ENCODE assay signal across 10 cellular contexts in genomic region chr9:77897292-77897691, GRCh38.
DNase-seq lines count a peak whose midpoint lies in the region; ATAC-seq and TF ChIP-seq lines count a peak whose summit lies in the region.
"Had no signal": no experiment of that assay in that cellular context is flagged by ENCODE, and none has a peak within 500 bp of the region (broad histone marks: within the 10 kb centered on the region; RNA-seq: fewer than 3 reads in every experiment).

No MANE protein-coding gene starts in this region.

- TF ChIP-seq CTCF in Loucy (conservative IDR thresholded peaks at IDR 0.05; ENCODE audit: low read length) (peak; percentile 68), astrocyte of the cerebellum (IDR thresholded peaks at IDR 0.05; ENCODE audit: low read depth, low read length, missing control alignments) (peak; percentile 25), left lung (IDR thresholded peaks at IDR 0.05) (peak in 1 of 2 donors; percentile 16), mucosa of descending colon (IDR thresholded peaks at IDR 0.05) (no peak), Caco-2 (IDR thresholded peaks at IDR 0.05; ENCODE audit: insufficient read depth in 1 of 2, low read depth in 1 of 2, low read length in 1 of 2, severe bottlenecking in 1 of 2, unreplicated experiment in 1 of 2) (no peak)

- H3K36me3 ChIP-seq in Loucy (ENCODE audit: insufficient read depth, low read length): peaks cover 13% of the 10 kb centered on the region
- H3K36me3 ChIP-seq in left lung: no peaks in the 10 kb centered on the region
- H3K36me3 ChIP-seq in mucosa of descending colon (ENCODE audit: low read depth): no peaks in the 10 kb centered on the region
- H3K36me3 ChIP-seq in Caco-2 (ENCODE audit: control insufficient read depth, insufficient read depth, low read length): no peaks in the 10 kb centered on the region

- H3K27me3 ChIP-seq in Loucy (ENCODE audit: insufficient read depth, low read length, poor library complexity, severe bottlenecking): no peaks in the 10 kb centered on the region
- H3K27me3 ChIP-seq in left lung: no peaks in the 10 kb centered on the region
- H3K27me3 ChIP-seq in Caco-2 (replicated peaks; ENCODE audit: control insufficient read depth, insufficient read depth, low read length): no peaks in the 10 kb centered on the region

- POLR2A ChIA-PET in Caco-2 (lab: Charles Lee): no interaction called here

- intact Hi-C loops in left lung (cut with DNase I) (no loop called here), mucosa of descending colon (cut with DNase I, micrococcal nuclease) (no loop called here), Caco-2 (cut with micrococcal nuclease; ENCODE audit: unreplicated experiment) (no loop called here)

- ATAC-seq in left lung (peak; percentile 51), mucosa of descending colon (no peak), GM19467 (IDR thresholded peaks at IDR 0.05; ENCODE audit: unreplicated experiment) (no peak), HG02852 (IDR thresholded peaks at IDR 0.05; ENCODE audit: unreplicated experiment) (no peak)

- H3F3A ChIP-seq in Loucy (ENCODE audit: low read depth): 0 out of 2 replicates have a peak, but pooled peaks cover 8% of the 10 kb centered on the region

- no peaks in the 10 kb centered on the region for H3K9me2 ChIP-seq in Loucy (replicated peaks; ENCODE audit: low read depth, low read length)

- no peak overlapping the region for H3K4me3 ChIP-seq in Loucy (ENCODE audit: low read length, poor library complexity, severe bottlenecking)
- H3K4me3 ChIP-seq in astrocyte of the cerebellum (ENCODE audit: low read depth, low read length): no peak overlapping the region
- H3K4me3 ChIP-seq in left lung: no peak overlapping the region
- no peak overlapping the region for H3K4me3 ChIP-seq in mucosa of descending colon
- no peak overlapping the region for H3K4me3 ChIP-seq in Caco-2 (ENCODE audit: low read depth, low read length)
- H3K4me3 ChIP-seq: skin epidermis had no signal

- H3K9me3 Mint-ChIP-seq in Caco-2 (ENCODE audit: unreplicated experiment): no peaks in the 10 kb centered on the region

- no TSS peak for BruUV-seq in Caco-2 (replicated peaks; lab: Mats Ljungman, UMichigan)

- peak overlapping the region; percentile 37 for H3K4me2 ChIP-seq in Loucy (ENCODE audit: low read depth, low read length, poor library complexity, severe bottlenecking)

- peaks cover 2% of the 10 kb centered on the region for H3K4me1 Mint-ChIP-seq in Caco-2 (ENCODE audit: low read depth, unreplicated experiment)

- H3K9ac ChIP-seq in Loucy (ENCODE audit: low read depth, low read length, poor library complexity, severe bottlenecking): peak overlapping the region; percentile 51

- H3K4me3 Mint-ChIP-seq in Caco-2 (ENCODE audit: unreplicated experiment): no peak overlapping the region

- no peak overlapping the region for H3K27ac Mint-ChIP-seq in Caco-2 (ENCODE audit: unreplicated experiment)

- no peak overlapping the region for H2AFZ ChIP-seq in Loucy (ENCODE audit: low read length)

- in situ Hi-C loops in astrocyte of the cerebellum (cut with HindIII; ENCODE audit: low sequenced_read_pairs): no loop called here

- H3K36me3 Mint-ChIP-seq in Caco-2 (ENCODE audit: insufficient read depth, unreplicated experiment): no peaks in the 10 kb centered on the region

- CTCF ChIA-PET in Caco-2 (lab: Charles Lee): no interaction called here

- H3K9me3 ChIP-seq in Loucy (ENCODE audit: insufficient read depth, low read depth, low read length) (no peaks in the 10 kb centered on the region), left lung (no peaks in the 10 kb centered on the region), mucosa of descending colon (no peaks in the 10 kb centered on the region), Caco-2 (no peaks in the 10 kb centered on the region)

- H3K4me1 ChIP-seq in Loucy (ENCODE audit: insufficient read depth, low read length, poor library complexity, severe bottlenecking) (peaks cover 72% of the 10 kb centered on the region), left lung (peaks cover 0 to 18% of the 10 kb centered on the region in 2 donors), mucosa of descending colon (ENCODE audit: low read depth) (no peaks in the 10 kb centered on the region), Caco-2 (no peaks in the 10 kb centered on the region)

- DNase-seq in COR-L47 (lab: John Stamatoyannopoulos, UW): peak; percentile 54
- no peak for DNase-seq in astrocyte of the cerebellum (ENCODE audit: low read depth)
- DNase-seq in left lung: peak in 1 of 2 donors; percentile 50
- DNase-seq in mucosa of descending colon: no peak
- no peak for DNase-seq in Caco-2
- DNase-seq: activated naive CD4-positive, alpha-beta T cell treated with anti-CD3 and anti-CD28 coated beads, Interleukin-2, amount 50 U/mL, for 16 hours had no signal

- no peaks in the 10 kb centered on the region for H3K27me3 Mint-ChIP-seq in Caco-2 (ENCODE audit: insufficient read depth, unreplicated experiment)

- peaks cover 95% of the 10 kb centered on the region for H3K79me2 ChIP-seq in Loucy (ENCODE audit: insufficient read depth, low read length)

- H4K20me1 ChIP-seq in Loucy (ENCODE audit: insufficient read depth, low read length, poor library complexity, severe bottlenecking): no peaks in the 10 kb centered on the region

- H3K27ac ChIP-seq in left lung: no peak overlapping the region

Comparison
In these comparisons a context has a peak if more than half of its experiments do, and no peak if none do; other contexts are left out.
1. CTCF ChIP-seq: peak in Loucy (single experiment) and astrocyte of the cerebellum (single experiment); none in mucosa of descending colon (single experiment) and Caco-2 (0 of 2).